ENCODE assay signal across 9 cellular contexts in genomic region chr20:37347347-37347823, GRCh38. TPM values are rescaled to one million over a fixed set of nuclear protein-coding genes. Genes with fewer than 3 reads are reported as not detected.
DNase-seq lines count a peak whose midpoint lies in the region; ATAC-seq and TF ChIP-seq lines count a peak whose summit lies in the region.
"Had no signal": no experiment of that assay in that cellular context is flagged by ENCODE, and none has a peak within 500 bp of the region (broad histone marks: within the 10 kb centered on the region; RNA-seq: fewer than 3 reads in every experiment).

No MANE protein-coding gene starts in this region.

- BruUV-seq in Panc1 (replicated peaks; lab: Mats Ljungman, UMichigan), result TSS peak; percentile 70

- no peak overlapping the region for H3K27ac ChIP-seq in Panc1 (ENCODE audit: low read length)
- H3K27ac ChIP-seq in sigmoid colon, result peak overlapping the region; percentile 89 to 99 (median 93)

- DNase-seq in GM06990 (ENCODE audit: extremely low read depth, insufficient read length), result no peak
- no peak for DNase-seq in Panc1 (ENCODE audit: low read depth, low spot score)
- DNase-seq in epithelial cell of proximal tubule (ENCODE audit: low read depth), result no peak
- DNase-seq in sigmoid colon, result peak; percentile 30
- no peak for DNase-seq in SIG-M5 (lab: John Stamatoyannopoulos, UW)
- DNase-seq in NCI-H510A treated with DMSO at 0.1 percent for 48 hours (lab: John Stamatoyannopoulos, UW), result no peak
- DNase-seq: stimulated activated naive CD8-positive, alpha-beta T cell treated with anti-CD3 and anti-CD28 coated beads, Interleukin-15, amount 100 ng/mL, for 72 hours had no signal

- no peak for ATAC-seq in Panc1
- no peak for ATAC-seq in HG03095 (IDR thresholded peaks at IDR 0.05; ENCODE audit: unreplicated experiment)
- no peak for ATAC-seq in HG02610 (IDR thresholded peaks at IDR 0.05; ENCODE audit: unreplicated experiment)

- no peak for TF ChIP-seq POLR2A in sigmoid colon (IDR thresholded peaks at IDR 0.05)

- H3K27me3 ChIP-seq in GM06990 (replicated peaks; ENCODE audit: control insufficient read depth, insufficient read depth, low read length) (no peaks in the 10 kb centered on the region), Panc1 (ENCODE audit: control insufficient read depth, insufficient read depth, low read length) (no peaks in the 10 kb centered on the region), sigmoid colon (no peaks in the 10 kb centered on the region)

- 88 to 94% methylated on average over 7 of the region's 7 CpGs for whole genome bisulfite sequencing in sigmoid colon, 2 donors

- H3K4me3 ChIP-seq in GM06990 (replicated peaks; ENCODE audit: low read depth, low read length) (peak overlapping the region; percentile 81), Panc1 (ENCODE audit: low read depth in 2 of 2, low read length in 2 of 2) (peak overlapping the region in 1 of 2 experiments; percentile 40; a peak in 2 of 4 replicates), epithelial cell of proximal tubule (ENCODE audit: low read depth, low read length) (peak overlapping the region; percentile 54), sigmoid colon (peak overlapping the region in 3 of 4 donors; percentile 60 to 95 (median 91))

- H3K9me3 ChIP-seq in Panc1 (ENCODE audit: control insufficient read depth, insufficient read depth, low read depth, low read length), result no peaks in the 10 kb centered on the region
- no peaks in the 10 kb centered on the region for H3K9me3 ChIP-seq in sigmoid colon

- POLR2A ChIA-PET in Panc1 (lab: Charles Lee), result no interaction called here

- no peak for TF ChIP-seq CTCF in GM06990 (IDR thresholded peaks at IDR 0.05; ENCODE audit: insufficient read depth, low read length, poor library complexity, severe bottlenecking)
- TF ChIP-seq CTCF in Panc1 (IDR thresholded peaks at IDR 0.05), result no peak
- no peak for TF ChIP-seq CTCF in epithelial cell of proximal tubule (conservative IDR thresholded peaks at IDR 0.05; ENCODE audit: low read depth, low read length)
- no peak for TF ChIP-seq CTCF in sigmoid colon (IDR thresholded peaks at IDR 0.05)

- in situ Hi-C loops in Panc1 (cut with HindIII; ENCODE audit: low pct_unique_long_range_greater_than_20kb, low sequenced_read_pairs), result no loop called here

- H3K4me1 ChIP-seq in Panc1 (ENCODE audit: control insufficient read depth, insufficient read depth, low read length), result peaks cover 6% of the 10 kb centered on the region
- H3K4me1 ChIP-seq in sigmoid colon, result peaks cover 0 to 70% (median 54%) of the 10 kb centered on the region in 4 donors

- CTCF ChIA-PET in Panc1 (lab: Charles Lee), result no interaction called here

- H3K36me3 ChIP-seq in GM06990 (ENCODE audit: control insufficient read depth, insufficient read depth, low read length), result peaks cover 23% of the 10 kb centered on the region
- H3K36me3 ChIP-seq in Panc1 (ENCODE audit: control insufficient read depth, insufficient read depth, low read length), result no peaks in the 10 kb centered on the region
- peaks cover 0 to 8% (median 0%) of the 10 kb centered on the region in 4 donors for H3K36me3 ChIP-seq in sigmoid colon

- TF ChIP-seq EP300 in sigmoid colon (IDR thresholded peaks at IDR 0.05), result no peak

- intact Hi-C loops in Panc1 (cut with micrococcal nuclease; ENCODE audit: unreplicated experiment) (no loop called here), sigmoid colon (cut with DNase I) (loop anchor here (2.0 kb wide), 2 partner anchors 35 to 59 kb away; partner anchors contain the start of gene MANBAL)

RNA-seq across cellular contexts. Expression of gene SRC, which starts 1.4 kb away (rescaled TPM):
- total RNA-seq in Panc1 (2021; ENCODE audit: unreplicated experiment) (24.9 TPM), epithelial cell of proximal tubule (32.5 and 37.8 TPM in 2 replicates), sigmoid colon (10 to 100 TPM; 28.1 to 52.3 (median 40.0) TPM)
- polyA plus RNA-seq in Panc1 (2012; ENCODE audit: insufficient read length), result 31.3 TPM
- polyA plus RNA-seq in sigmoid colon, result 10 to 100 TPM; 64.3 to 91.8 (median 79.1) TPM

RNA-seq across cellular contexts. Expression of gene MANBAL, which starts 57.9 kb away (rescaled TPM):
- 36.4 TPM for total RNA-seq in Panc1 (2021; ENCODE audit: unreplicated experiment)
- 46.6 TPM for polyA plus RNA-seq in Panc1 (2012; ENCODE audit: insufficient read length)
- total RNA-seq in epithelial cell of proximal tubule, result 18.7 and 41.6 TPM in 2 replicates
- 10 to 100 TPM; 30.4 to 68.5 (median 58.2) TPM for total RNA-seq in sigmoid colon
- 10 to 100 TPM; 34.2 to 57.1 (median 42.0) TPM for polyA plus RNA-seq in sigmoid colon
